15 cellular contexts compared by ENCODE assay signal in the genomic region with DNA sequence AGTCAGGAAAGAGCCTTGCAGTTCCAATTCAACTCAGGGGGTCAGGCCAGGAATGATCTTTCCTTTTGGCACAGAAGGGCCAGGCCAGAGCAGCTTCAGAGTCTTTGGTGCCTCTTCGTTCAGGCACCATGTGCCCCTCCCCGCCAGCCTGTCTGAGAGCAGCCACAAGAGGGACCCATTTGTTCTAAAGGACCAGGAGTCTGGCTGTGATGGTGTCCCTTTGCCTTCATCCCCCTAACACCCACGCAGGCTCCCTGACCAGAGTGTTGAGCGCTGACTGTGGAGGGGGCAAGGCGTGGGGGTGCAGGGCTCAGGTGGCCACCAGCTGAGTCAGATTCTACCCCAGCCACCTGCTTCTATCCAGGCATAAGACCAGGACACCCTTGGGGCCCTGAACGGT.
DNase-seq lines count a peak whose midpoint lies in the region; ATAC-seq and TF ChIP-seq lines count a peak whose summit lies in the region.
"Had no signal": no experiment of that assay in that cellular context is flagged by ENCODE, and none has a peak within 500 bp of the region (broad histone marks: within the 10 kb centered on the region; RNA-seq: fewer than 3 reads in every experiment).

No MANE protein-coding gene starts in this region.

- TF ChIP-seq CTCF in AG04449 (IDR thresholded peaks at IDR 0.05; ENCODE audit: insufficient read depth, low read length, missing control alignments) (peak; percentile 18), GM23338 (conservative IDR thresholded peaks at IDR 0.05; ENCODE audit: low read depth in 2 of 2) (peak; percentile 56 to 74), fibroblast of mammary gland (conservative IDR thresholded peaks at IDR 0.05; ENCODE audit: control insufficient read depth, insufficient read depth, low read depth, low read length) (peak; percentile 14), colonic mucosa (IDR thresholded peaks at IDR 0.05) (no peak)

- H3K4me3 ChIP-seq in AG04449 (ENCODE audit: low read depth, low read length) (no peak overlapping the region), GM23338 (no peak overlapping the region), fibroblast of mammary gland (ENCODE audit: control insufficient read depth, low read depth, low read length) (no peak overlapping the region), colonic mucosa (no peak overlapping the region)
- H3K4me3 ChIP-seq: ovary, SJSA1 had no signal

- no peaks in the 10 kb centered on the region for H4K20me1 ChIP-seq in GM23338 (replicated peaks; ENCODE audit: insufficient read depth)

- no peaks in the 10 kb centered on the region for H3K27me3 Mint-ChIP-seq in GM23338 (ENCODE audit: insufficient read depth, low read depth, poor library complexity)
- H3K27me3 Mint-ChIP-seq: activated naive CD8-positive, alpha-beta T cell treated with anti-CD3 and anti-CD28 coated beads, Interleukin-2, amount 10 ng/mL, durations not matched to agents 7 days and 5 days had no signal

- H3K36me3 ChIP-seq in GM23338 (ENCODE audit: insufficient read depth) (no peaks in the 10 kb centered on the region), colonic mucosa (no peaks in the 10 kb centered on the region)
- H3K36me3 ChIP-seq: ovary, SJSA1 had no signal

- H3K27ac ChIP-seq in GM23338 (ENCODE audit: low read depth) (no peak overlapping the region), colonic mucosa (no peak overlapping the region)
- H3K27ac ChIP-seq: C4-2B, ovary, SJSA1 had no signal

- ATAC-seq in GM23338 (peak; percentile 95), HG03159 (IDR thresholded peaks at IDR 0.05; ENCODE audit: unreplicated experiment) (no peak)

- H3K9me2 ChIP-seq in GM23338 (ENCODE audit: insufficient read depth): 0 out of 2 replicates have a peak, but pooled peaks cover 9% of the 10 kb centered on the region

- H3K9me3 ChIP-seq in colonic mucosa: no peaks in the 10 kb centered on the region
- H3K9me3 ChIP-seq: ovary had no signal

- POLR2A ChIA-PET in AG04449 (lab: Yijun Ruan, JAX): no interaction called here

- H3F3A ChIP-seq in GM23338 (replicated peaks; ENCODE audit: low read depth): no peaks in the 10 kb centered on the region

- intact Hi-C loops in colonic mucosa (cut with DNase I): no loop called here

- H3K36me3 Mint-ChIP-seq in GM23338 (ENCODE audit: low read depth): no peaks in the 10 kb centered on the region
- H3K36me3 Mint-ChIP-seq: activated naive CD8-positive, alpha-beta T cell treated with anti-CD3 and anti-CD28 coated beads, Interleukin-2, amount 10 ng/mL, durations not matched to agents 7 days and 5 days had no signal

- no peak overlapping the region for H3K4me2 ChIP-seq in GM23338

- H3K9ac ChIP-seq in colonic mucosa (ENCODE audit: low read depth in 2 of 2, low read length in 2 of 2): no peak overlapping the region

- no peak for DNase-seq in AG04449 (ENCODE audit: low read depth, low spot score)
- DNase-seq in GM23338 (ENCODE audit: low spot score): peak; percentile 76
- peak; percentile 23 for DNase-seq in OCI-M1 (lab: John Stamatoyannopoulos, UW)
- no peak for DNase-seq in fibroblast of mammary gland (ENCODE audit: low read depth)
- no peak for DNase-seq in colonic mucosa
- DNase-seq in GF-D8 (lab: John Stamatoyannopoulos, UW): no peak
- DNase-seq in activated naive CD4-positive, alpha-beta T cell treated with anti-CD3 and anti-CD28 coated beads, Interleukin-2, amount 50 U/mL, for 16 hours: no peak
- DNase-seq: activated CD4-positive, alpha-beta memory T cell treated with anti-CD3 and anti-CD28 coated beads, Interleukin-2, amount 10 ng/mL, durations not matched to agents 7 days and 5 days; activated naive CD8-positive, alpha-beta T cell treated with anti-CD3 and anti-CD28 coated beads, Interleukin-2, amount 10 ng/mL, durations not matched to agents 7 days and 5 days; NCI-H1436 treated with DMSO at 0.1 percent for 48 hours; ovary; stimulated activated CD4-positive, alpha-beta T cell treated with anti-CD3 and anti-CD28 coated beads, Interleukin-4, amount 100 ng/mL, for 1 hour had no signal

- no peaks in the 10 kb centered on the region for H3K4me1 ChIP-seq in GM23338 (ENCODE audit: insufficient read depth)
- no peaks in the 10 kb centered on the region for H3K4me1 ChIP-seq in colonic mucosa
- H3K4me1 ChIP-seq: SJSA1 had no signal

- no peaks in the 10 kb centered on the region for H3K9me3 Mint-ChIP-seq in GM23338
- H3K9me3 Mint-ChIP-seq: activated CD4-positive, alpha-beta memory T cell treated with anti-CD3 and anti-CD28 coated beads, Interleukin-2, amount 10 ng/mL, durations not matched to agents 7 days and 5 days had no signal

- peak overlapping the region; percentile 91 for H2AFZ ChIP-seq in GM23338

- H3K4me1 Mint-ChIP-seq in GM23338: no peaks in the 10 kb centered on the region; the same call in 2 of the 3 replicates
- H3K4me1 Mint-ChIP-seq: activated CD4-positive, alpha-beta memory T cell treated with anti-CD3 and anti-CD28 coated beads, Interleukin-2, amount 10 ng/mL, durations not matched to agents 7 days and 5 days; activated naive CD8-positive, alpha-beta T cell treated with anti-CD3 and anti-CD28 coated beads, Interleukin-2, amount 10 ng/mL, durations not matched to agents 7 days and 5 days had no signal

- H3K27ac Mint-ChIP-seq in GM23338: no peak overlapping the region
- H3K27ac Mint-ChIP-seq: activated CD4-positive, alpha-beta memory T cell treated with anti-CD3 and anti-CD28 coated beads, Interleukin-2, amount 10 ng/mL, durations not matched to agents 7 days and 5 days; activated naive CD8-positive, alpha-beta T cell treated with anti-CD3 and anti-CD28 coated beads, Interleukin-2, amount 10 ng/mL, durations not matched to agents 7 days and 5 days had no signal

- CTCF ChIA-PET in AG04449 (lab: Yijun Ruan, JAX): interaction anchor here (1.0 to 1.8 kb wide), 3 partner anchors 11 to 336 kb away, joined by 3 to 4 read pairs (median 4); no protein-coding TSS in a partner anchor

- H3K4me3 Mint-ChIP-seq in GM23338: no peak overlapping the region
- H3K4me3 Mint-ChIP-seq: activated CD4-positive, alpha-beta memory T cell treated with anti-CD3 and anti-CD28 coated beads, Interleukin-2, amount 10 ng/mL, durations not matched to agents 7 days and 5 days; activated naive CD8-positive, alpha-beta T cell treated with anti-CD3 and anti-CD28 coated beads, Interleukin-2, amount 10 ng/mL, durations not matched to agents 7 days and 5 days had no signal

- no peaks in the 10 kb centered on the region for H3K79me2 ChIP-seq in GM23338 (replicated peaks; ENCODE audit: insufficient read depth)

- H3K27me3 ChIP-seq in GM23338 (ENCODE audit: insufficient read depth) (no peaks in the 10 kb centered on the region), colonic mucosa (no peaks in the 10 kb centered on the region)
- H3K27me3 ChIP-seq: ovary had no signal

TF ChIP-seq in GM23338, 12 proteins besides CTCF, POLR2A, EP300 and RAD21 (continues in another document):
- TF ChIP-seq, protein P1, sequence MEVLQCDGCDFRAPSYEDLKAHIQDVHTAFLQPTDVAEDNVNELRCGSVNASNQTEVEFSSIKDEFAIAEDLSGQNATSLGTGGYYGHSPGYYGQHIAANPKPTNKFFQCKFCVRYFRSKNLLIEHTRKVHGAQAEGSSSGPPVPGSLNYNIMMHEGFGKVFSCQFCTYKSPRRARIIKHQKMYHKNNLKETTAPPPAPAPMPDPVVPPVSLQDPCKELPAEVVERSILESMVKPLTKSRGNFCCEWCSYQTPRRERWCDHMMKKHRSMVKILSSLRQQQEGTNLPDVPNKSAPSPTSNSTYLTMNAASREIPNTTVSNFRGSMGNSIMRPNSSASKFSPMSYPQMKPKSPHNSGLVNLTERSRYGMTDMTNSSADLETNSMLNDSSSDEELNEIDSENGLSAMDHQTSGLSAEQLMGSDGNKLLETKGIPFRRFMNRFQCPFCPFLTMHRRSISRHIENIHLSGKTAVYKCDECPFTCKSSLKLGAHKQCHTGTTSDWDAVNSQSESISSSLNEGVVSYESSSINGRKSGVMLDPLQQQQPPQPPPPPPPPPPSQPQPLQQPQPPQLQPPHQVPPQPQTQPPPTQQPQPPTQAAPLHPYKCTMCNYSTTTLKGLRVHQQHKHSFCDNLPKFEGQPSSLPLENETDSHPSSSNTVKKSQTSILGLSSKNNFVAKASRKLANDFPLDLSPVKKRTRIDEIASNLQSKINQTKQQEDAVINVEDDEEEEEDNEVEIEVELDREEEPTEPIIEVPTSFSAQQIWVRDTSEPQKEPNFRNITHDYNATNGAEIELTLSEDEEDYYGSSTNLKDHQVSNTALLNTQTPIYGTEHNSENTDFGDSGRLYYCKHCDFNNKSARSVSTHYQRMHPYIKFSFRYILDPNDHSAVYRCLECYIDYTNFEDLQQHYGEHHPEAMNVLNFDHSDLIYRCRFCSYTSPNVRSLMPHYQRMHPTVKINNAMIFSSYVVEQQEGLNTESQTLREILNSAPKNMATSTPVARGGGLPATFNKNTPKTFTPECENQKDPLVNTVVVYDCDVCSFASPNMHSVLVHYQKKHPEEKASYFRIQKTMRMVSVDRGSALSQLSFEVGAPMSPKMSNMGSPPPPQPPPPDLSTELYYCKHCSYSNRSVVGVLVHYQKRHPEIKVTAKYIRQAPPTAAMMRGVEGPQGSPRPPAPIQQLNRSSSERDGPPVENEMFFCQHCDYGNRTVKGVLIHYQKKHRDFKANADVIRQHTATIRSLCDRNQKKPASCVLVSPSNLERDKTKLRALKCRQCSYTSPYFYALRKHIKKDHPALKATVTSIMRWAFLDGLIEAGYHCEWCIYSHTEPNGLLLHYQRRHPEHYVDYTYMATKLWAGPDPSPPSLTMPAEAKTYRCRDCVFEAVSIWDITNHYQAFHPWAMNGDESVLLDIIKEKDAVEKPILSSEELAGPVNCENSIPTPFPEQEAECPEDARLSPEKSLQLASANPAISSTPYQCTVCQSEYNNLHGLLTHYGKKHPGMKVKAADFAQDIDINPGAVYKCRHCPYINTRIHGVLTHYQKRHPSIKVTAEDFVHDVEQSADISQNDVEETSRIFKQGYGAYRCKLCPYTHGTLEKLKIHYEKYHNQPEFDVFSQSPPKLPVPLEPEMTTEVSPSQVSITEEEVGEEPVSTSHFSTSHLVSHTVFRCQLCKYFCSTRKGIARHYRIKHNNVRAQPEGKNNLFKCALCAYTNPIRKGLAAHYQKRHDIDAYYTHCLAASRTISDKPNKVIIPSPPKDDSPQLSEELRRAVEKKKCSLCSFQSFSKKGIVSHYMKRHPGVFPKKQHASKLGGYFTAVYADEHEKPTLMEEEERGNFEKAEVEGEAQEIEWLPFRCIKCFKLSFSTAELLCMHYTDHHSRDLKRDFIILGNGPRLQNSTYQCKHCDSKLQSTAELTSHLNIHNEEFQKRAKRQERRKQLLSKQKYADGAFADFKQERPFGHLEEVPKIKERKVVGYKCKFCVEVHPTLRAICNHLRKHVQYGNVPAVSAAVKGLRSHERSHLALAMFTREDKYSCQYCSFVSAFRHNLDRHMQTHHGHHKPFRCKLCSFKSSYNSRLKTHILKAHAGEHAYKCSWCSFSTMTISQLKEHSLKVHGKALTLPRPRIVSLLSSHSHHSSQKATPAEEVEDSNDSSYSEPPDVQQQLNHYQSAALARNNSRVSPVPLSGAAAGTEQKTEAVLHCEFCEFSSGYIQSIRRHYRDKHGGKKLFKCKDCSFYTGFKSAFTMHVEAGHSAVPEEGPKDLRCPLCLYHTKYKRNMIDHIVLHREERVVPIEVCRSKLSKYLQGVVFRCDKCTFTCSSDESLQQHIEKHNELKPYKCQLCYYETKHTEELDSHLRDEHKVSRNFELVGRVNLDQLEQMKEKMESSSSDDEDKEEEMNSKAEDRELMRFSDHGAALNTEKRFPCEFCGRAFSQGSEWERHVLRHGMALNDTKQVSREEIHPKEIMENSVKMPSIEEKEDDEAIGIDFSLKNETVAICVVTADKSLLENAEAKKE (CRISPR knock-in tag; IDR thresholded peaks at IDR 0.05): no peak

Comparison
In these comparisons a context has a peak if more than half of its experiments do, and no peak if none do; other contexts are left out.
1. DNase-seq: peak in GM23338 (single experiment) and OCI-M1 (single experiment); none in AG04449 (single experiment), fibroblast of mammary gland (single experiment), colonic mucosa (single experiment), GF-D8 (single experiment) and activated naive CD4-positive, alpha-beta T cell treated with anti-CD3 and anti-CD28 coated beads, Interleukin-2, amount 50 U/mL, for 16 hours (single experiment).